ENCODE assay signal across 2 cellular contexts in the genomic region with DNA sequence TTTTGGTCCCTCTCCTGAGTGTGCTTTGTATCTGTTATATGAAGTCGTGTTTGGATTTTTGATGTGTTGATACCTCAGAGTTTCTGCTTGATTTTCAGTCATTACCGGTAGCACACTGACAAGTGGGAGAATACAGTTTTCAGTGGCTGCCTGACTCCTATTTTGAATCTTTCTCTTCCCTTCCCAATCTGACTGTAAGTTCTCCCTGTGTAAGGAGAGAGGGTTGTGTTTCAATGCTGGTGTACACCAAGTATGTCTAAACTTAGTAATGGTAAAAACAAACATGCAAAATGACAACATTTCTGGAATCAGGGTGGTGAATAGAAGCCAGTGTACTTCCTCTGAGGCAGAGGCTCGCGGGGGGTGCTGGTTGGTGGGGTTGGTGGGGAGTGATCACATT.
TF ChIP-seq lines count a peak whose summit lies in the region.

No MANE protein-coding gene starts in this region.

TF ChIP-seq in IMR-90, 13 proteins besides CTCF, POLR2A, EP300 and RAD21:
- TF ChIP-seq, protein P1, sequence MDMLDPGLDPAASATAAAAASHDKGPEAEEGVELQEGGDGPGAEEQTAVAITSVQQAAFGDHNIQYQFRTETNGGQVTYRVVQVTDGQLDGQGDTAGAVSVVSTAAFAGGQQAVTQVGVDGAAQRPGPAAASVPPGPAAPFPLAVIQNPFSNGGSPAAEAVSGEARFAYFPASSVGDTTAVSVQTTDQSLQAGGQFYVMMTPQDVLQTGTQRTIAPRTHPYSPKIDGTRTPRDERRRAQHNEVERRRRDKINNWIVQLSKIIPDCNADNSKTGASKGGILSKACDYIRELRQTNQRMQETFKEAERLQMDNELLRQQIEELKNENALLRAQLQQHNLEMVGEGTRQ (IDR thresholded peaks at IDR 0.05; ENCODE audit: low read depth, low read length), result no peak
- TF ChIP-seq, protein P2, sequence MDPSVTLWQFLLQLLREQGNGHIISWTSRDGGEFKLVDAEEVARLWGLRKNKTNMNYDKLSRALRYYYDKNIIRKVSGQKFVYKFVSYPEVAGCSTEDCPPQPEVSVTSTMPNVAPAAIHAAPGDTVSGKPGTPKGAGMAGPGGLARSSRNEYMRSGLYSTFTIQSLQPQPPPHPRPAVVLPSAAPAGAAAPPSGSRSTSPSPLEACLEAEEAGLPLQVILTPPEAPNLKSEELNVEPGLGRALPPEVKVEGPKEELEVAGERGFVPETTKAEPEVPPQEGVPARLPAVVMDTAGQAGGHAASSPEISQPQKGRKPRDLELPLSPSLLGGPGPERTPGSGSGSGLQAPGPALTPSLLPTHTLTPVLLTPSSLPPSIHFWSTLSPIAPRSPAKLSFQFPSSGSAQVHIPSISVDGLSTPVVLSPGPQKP (IDR thresholded peaks at IDR 0.05; ENCODE audit: borderline replicate concordance, low read depth, low read length), result no peak
- TF ChIP-seq RFX5 (IDR thresholded peaks at IDR 0.05; ENCODE audit: low read depth, low read length), result no peak
- TF ChIP-seq NFE2L2 (IDR thresholded peaks at IDR 0.05; ENCODE audit: low read depth, low read length), result no peak

TF ChIP-seq in GM12878, 131 proteins besides CTCF, POLR2A, EP300 and RAD21:
- TF ChIP-seq IKZF2 (IDR thresholded peaks at IDR 0.05) (0 out of 4 replicates have a peak, but pooled peaks of 1 of the 2 experiments have one; percentile 29), EED (IDR thresholded peaks at IDR 0.05; ENCODE audit: low read depth) (peak; percentile 57), ESRRA (IDR thresholded peaks at IDR 0.05; ENCODE audit: low read length) (0 out of 2 replicates have a peak, but pooled peaks have one; percentile 16), RUNX3 (IDR thresholded peaks at IDR 0.05; ENCODE audit: low read length) (peak; percentile 33), RELA (IDR thresholded peaks at IDR 0.05; ENCODE audit: borderline replicate concordance, partially characterized antibody) (no peak), HDAC2 (IDR thresholded peaks at IDR 0.05) (no peak), ZBED1 (IDR thresholded peaks at IDR 0.05; ENCODE audit: borderline replicate concordance) (0 out of 2 replicates have a peak, but pooled peaks have one; percentile 25), ASH2L (IDR thresholded peaks at IDR 0.05; ENCODE audit: borderline replicate concordance, low read depth) (no peak), HCFC1 (IDR thresholded peaks at IDR 0.05; ENCODE audit: low read length) (0 out of 2 replicates have a peak, but pooled peaks have one; percentile 12), GATAD2B (conservative IDR thresholded peaks at IDR 0.05; ENCODE audit: low read depth) (no peak), CBX5 (IDR thresholded peaks at IDR 0.05; ENCODE audit: low read depth) (no peak), HDGF (IDR thresholded peaks at IDR 0.05) (0 out of 2 replicates have a peak, but pooled peaks have one; percentile 63), NFIC (IDR thresholded peaks at IDR 0.05; ENCODE audit: low read depth, low read length) (peak; percentile 46)
TF ChIP-seq in GM12878: peak in this region for 8.
